8 cellular contexts compared by ENCODE assay signal in genomic region chr1:30778156-30778978, GRCh38. TPM values are rescaled to one million over a fixed set of nuclear protein-coding genes. Genes with fewer than 3 reads are reported as not detected.
A peak's percentile ranks its signal among the peaks of the same experiment; 100 is the strongest.
DNase-seq lines count a peak whose midpoint lies in the region; ATAC-seq and TF ChIP-seq lines count a peak whose summit lies in the region.

No MANE protein-coding gene starts in this region.

- CTCF ChIA-PET in Panc1 (lab: Charles Lee): interaction anchor here (1.8 to 3.4 kb wide), 2 partner anchors 58 to 132 kb away, joined by 4 to 74 read pairs; no protein-coding TSS in a partner anchor

- H3K27ac ChIP-seq in Panc1 (ENCODE audit: low read length) (no peak overlapping the region), esophagus squamous epithelium (no peak overlapping the region)

- H3K36me3 ChIP-seq in Panc1 (ENCODE audit: control insufficient read depth, insufficient read depth, low read length) (no peaks in the 10 kb centered on the region), esophagus squamous epithelium (no peaks in the 10 kb centered on the region)

- POLR2A ChIA-PET in Panc1 (lab: Charles Lee): interaction anchor here (0.6 kb wide), 1 partner anchor 52 kb away, joined by 3 read pairs; no protein-coding TSS in a partner anchor

- intact Hi-C loops in Panc1 (cut with micrococcal nuclease; ENCODE audit: unreplicated experiment) (no loop called here), esophagus squamous epithelium (cut with DNase I) (loop anchor here (5.0 kb wide), 1 partner anchor 56 kb away; the partner anchor contains the start of gene MATN1)

- ATAC-seq in Panc1: no peak
- ATAC-seq in GM21447 (IDR thresholded peaks at IDR 0.05; ENCODE audit: unreplicated experiment): no peak
- no peak for ATAC-seq in HG03521 (IDR thresholded peaks at IDR 0.05; ENCODE audit: unreplicated experiment)

- 46 to 53% methylated on average over 10 of the region's 11 CpGs for whole genome bisulfite sequencing in esophagus squamous epithelium, 2 donors

- TF ChIP-seq CTCF in AG10803 (conservative IDR thresholded peaks at IDR 0.05; ENCODE audit: low read length) (no peak), Panc1 (IDR thresholded peaks at IDR 0.05) (peak; percentile 30), fibroblast of pulmonary artery (IDR thresholded peaks at IDR 0.05; ENCODE audit: low read length, missing control alignments) (no peak), esophagus squamous epithelium (IDR thresholded peaks at IDR 0.05) (no peak)

- H3K9me3 ChIP-seq in Panc1 (ENCODE audit: control insufficient read depth, insufficient read depth, low read depth, low read length): no peaks in the 10 kb centered on the region
- no peaks in the 10 kb centered on the region for H3K9me3 ChIP-seq in esophagus squamous epithelium

- in situ Hi-C loops in Panc1 (cut with HindIII; ENCODE audit: low pct_unique_long_range_greater_than_20kb, low sequenced_read_pairs): no loop called here

- TF ChIP-seq POLR2A in esophagus squamous epithelium (IDR thresholded peaks at IDR 0.05): no peak

- no TSS peak for BruUV-seq in Panc1 (replicated peaks; lab: Mats Ljungman, UMichigan)

- peak; percentile 57 for DNase-seq in AG10803 (ENCODE audit: low read depth)
- peak; percentile 94 for DNase-seq in H4 (ENCODE audit: low spot score)
- no peak for DNase-seq in Panc1 (ENCODE audit: low read depth, low spot score)
- peak; percentile 87 for DNase-seq in fibroblast of pulmonary artery (ENCODE audit: low read depth)
- no peak for DNase-seq in T-helper 1 cell
- DNase-seq in esophagus squamous epithelium (lab: John Stamatoyannopoulos, UW): no peak

- no peaks in the 10 kb centered on the region; the same call in none of the 2 replicates for H3K4me1 ChIP-seq in Panc1 (ENCODE audit: control insufficient read depth, insufficient read depth, low read length)
- peaks cover 0 to 15% (median 5%) of the 10 kb centered on the region in 3 donors for H3K4me1 ChIP-seq in esophagus squamous epithelium

- H3K27me3 ChIP-seq in Panc1 (ENCODE audit: control insufficient read depth, insufficient read depth, low read length): no peaks in the 10 kb centered on the region
- H3K27me3 ChIP-seq in esophagus squamous epithelium: peaks cover 0 to 29% (median 0%) of the 10 kb centered on the region in 4 donors

- H3K4me3 ChIP-seq in AG10803 (ENCODE audit: low read length): no peak overlapping the region
- no peak overlapping the region for H3K4me3 ChIP-seq in Panc1 (ENCODE audit: low read depth in 2 of 2, low read length in 2 of 2)
- no peak overlapping the region for H3K4me3 ChIP-seq in fibroblast of pulmonary artery (replicated peaks; ENCODE audit: low read depth, low read length)
- no peak overlapping the region for H3K4me3 ChIP-seq in esophagus squamous epithelium

RNA-seq across cellular contexts. Expression of gene LAPTM5, which starts 20.8 kb away (rescaled TPM):
- total RNA-seq in H4 (2014; rRNA removed; shearing (Covaris generic)): 0.10 TPM in 1 of 2 replicates, not detected in the other
- 1.9 TPM for total RNA-seq in Panc1 (2021; ENCODE audit: unreplicated experiment)
- polyA plus RNA-seq in Panc1 (2012; ENCODE audit: insufficient read length): 0.55 TPM
- 10 to 100 TPM in 2 of 4 donors, 1 to 10 TPM in 2; 6.3 to 53.4 (median 24.6) TPM for total RNA-seq in esophagus squamous epithelium

RNA-seq across cellular contexts. Expression of gene MATN1, which starts 55.0 kb away (rescaled TPM):
- total RNA-seq in H4 (2014; rRNA removed; shearing (Covaris generic)): 0.06 and 0.51 TPM in 2 replicates
- total RNA-seq in Panc1 (2021; ENCODE audit: unreplicated experiment): 0.59 TPM
- polyA plus RNA-seq in Panc1 (2012; ENCODE audit: insufficient read length): 0.59 TPM
- total RNA-seq in esophagus squamous epithelium: not detected

Comparison
In these comparisons a context has a peak if more than half of its experiments do, and no peak if none do; other contexts are left out.
1. DNase-seq: peak in AG10803 (single experiment), H4 (single experiment) and fibroblast of pulmonary artery (single experiment); none in Panc1 (single experiment), T-helper 1 cell (0 of 5) and esophagus squamous epithelium (single experiment).